22 cellular contexts compared by ENCODE assay signal in the genomic region with DNA sequence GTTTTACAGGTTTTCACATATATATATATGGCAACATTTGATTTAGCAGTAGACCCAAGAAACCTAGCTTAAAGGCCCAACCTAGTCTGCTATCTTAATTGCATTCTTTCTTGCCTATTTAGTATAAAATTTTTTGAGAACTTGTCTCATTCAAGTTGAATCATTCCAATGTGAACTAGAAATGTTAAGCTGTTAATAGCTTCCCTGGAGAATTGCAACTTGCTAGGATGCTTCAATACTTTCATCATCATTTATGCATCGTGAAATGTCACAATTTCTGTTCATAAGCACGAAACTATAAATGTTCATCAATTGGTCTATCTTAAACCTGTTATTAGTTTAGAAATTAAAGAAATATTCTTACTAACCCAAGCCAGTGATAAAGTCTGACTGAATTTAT.
DNase-seq lines count a peak whose midpoint lies in the region; ATAC-seq, FAIRE-seq and TF ChIP-seq lines count a peak whose summit lies in the region.
"Had no signal": no experiment of that assay in that cellular context is flagged by ENCODE, and none has a peak within 500 bp of the region (broad histone marks: within the 10 kb centered on the region; RNA-seq: fewer than 3 reads in every experiment).

No MANE protein-coding gene starts in this region.

- no peaks in the 10 kb centered on the region for H3K36me3 ChIP-seq in GM23248 (ENCODE audit: low read depth)
- H3K36me3 ChIP-seq in tibial nerve = no peaks in the 10 kb centered on the region
- H3K36me3 ChIP-seq: HAP-1, MG63 had no signal

- 3 to 4% methylated on average over 2 of the region's 2 CpGs for WGBS in GM23248 (ENCODE audit: low coverage in 1 of 2, low lambda C conversion rate in 2 of 2, missing lambda C conversion rate in 2 of 2), 2 experiments
- 47 to 48% methylated on average over 2 of the region's 2 CpGs for WGBS in tibial nerve, 2 donors

- TF ChIP-seq CTCF in AG10803 (conservative IDR thresholded peaks at IDR 0.05; ENCODE audit: low read length) = no peak
- TF ChIP-seq CTCF in tibial nerve (IDR thresholded peaks at IDR 0.05) = no peak

- peak overlapping the region; percentile 16; the same call in 1 of the 2 replicates for H3K9ac ChIP-seq in GM23248

- TF ChIP-seq EP300 in tibial nerve (IDR thresholded peaks at IDR 0.05) = no peak

- H3K9me3 ChIP-seq in GM23248 (ENCODE audit: low read depth) (no peaks in the 10 kb centered on the region), tibial nerve (no peaks in the 10 kb centered on the region)
- H3K9me3 ChIP-seq: A549, HAP-1, MG63 had no signal

- H3K79me2 ChIP-seq in GM23248 (ENCODE audit: insufficient read depth) = no peaks in the 10 kb centered on the region

- no peak for FAIRE-seq in HTR-8/SVneo (lab: Jason Lieb, UNC)
- FAIRE-seq: A549, GM12878 had no signal

- no peaks in the 10 kb centered on the region for H4K20me1 ChIP-seq in GM23248 (ENCODE audit: insufficient read depth)

- H3K9me2 ChIP-seq in GM23248 (ENCODE audit: insufficient read depth) = peaks cover 7% of the 10 kb centered on the region

- peak overlapping the region; percentile 29 for H3K4me2 ChIP-seq in GM23248 (ENCODE audit: unreplicated experiment)
- H3K4me2 ChIP-seq: A549 had no signal

- H3K4me1 ChIP-seq in GM23248 (ENCODE audit: insufficient read depth) (peaks cover 24% of the 10 kb centered on the region), tibial nerve (peaks cover 0 to 11% (median 2%) of the 10 kb centered on the region in 4 donors)
- H3K4me1 ChIP-seq: A549, HAP-1 had no signal

- H3K27me3 ChIP-seq in GM23248 (replicated peaks; ENCODE audit: insufficient read depth) (no peaks in the 10 kb centered on the region), tibial nerve (no peaks in the 10 kb centered on the region)
- H3K27me3 ChIP-seq: MG63 had no signal

- ATAC-seq in HG02571 (IDR thresholded peaks at IDR 0.05; ENCODE audit: unreplicated experiment) (no peak), HG03039 (IDR thresholded peaks at IDR 0.05; ENCODE audit: unreplicated experiment) (no peak)
- ATAC-seq: A549, GM12878, PC-3 had no signal

- H2AFZ ChIP-seq in GM23248 = no peak overlapping the region

- peaks cover 19% of the 10 kb centered on the region for H3F3A ChIP-seq in GM23248 (ENCODE audit: insufficient read depth)

- in situ Hi-C loops in GM23248 (cut with MboI) = no loop called here

- TF ChIP-seq POLR2A in tibial nerve (IDR thresholded peaks at IDR 0.05) = no peak

- H3K27ac ChIP-seq in GM23248 (peak overlapping the region; percentile 64), tibial nerve (no peak overlapping the region)
- H3K27ac ChIP-seq: A549 had no signal

- H3K4me3 ChIP-seq in AG10803 (ENCODE audit: low read length) (no peak overlapping the region), GM23248 (no peak overlapping the region), tibial nerve (no peak overlapping the region)
- H3K4me3 ChIP-seq: A549, GM12878, HAP-1, MG63 had no signal

- DNase-seq in AG10803 (ENCODE audit: low read depth) (peak; percentile 88), GM23248 (peak; percentile 85), fibroblast of gingiva (ENCODE audit: low read depth) (peak; percentile 51), putamen (ENCODE audit: low spot score) (peak; percentile 5), HTR-8/SVneo (ENCODE audit: insufficient read length, low spot score) (no peak), tibial nerve (ENCODE audit: low spot score in 2 of 2) (no peak)
- DNase-seq: EL, GF-D8, Kasumi-1, MG63, NCI-H1694 treated with DMSO at 0.1 percent for 48 hours, NCI-H2081 treated with DMSO at 0.1 percent for 48 hours, NCI-H2171 treated with DMSO at 0.1 percent for 48 hours, NCI-H446 treated with DMSO at 0.1 percent for 48 hours, NCI-H526 treated with DMSO at 0.1 percent for 48 hours, PC-3, Right ventricle myocardium superior had no signal

Comparison
In these comparisons a context has a peak if more than half of its experiments do, and no peak if none do; other contexts are left out.
1. DNase-seq: peak in AG10803 (single experiment), GM23248 (single experiment), fibroblast of gingiva (single experiment) and putamen (single experiment); none in HTR-8/SVneo (single experiment) and tibial nerve (0 of 2).